ENCODE assay signal across 18 cellular contexts in the genomic region with DNA sequence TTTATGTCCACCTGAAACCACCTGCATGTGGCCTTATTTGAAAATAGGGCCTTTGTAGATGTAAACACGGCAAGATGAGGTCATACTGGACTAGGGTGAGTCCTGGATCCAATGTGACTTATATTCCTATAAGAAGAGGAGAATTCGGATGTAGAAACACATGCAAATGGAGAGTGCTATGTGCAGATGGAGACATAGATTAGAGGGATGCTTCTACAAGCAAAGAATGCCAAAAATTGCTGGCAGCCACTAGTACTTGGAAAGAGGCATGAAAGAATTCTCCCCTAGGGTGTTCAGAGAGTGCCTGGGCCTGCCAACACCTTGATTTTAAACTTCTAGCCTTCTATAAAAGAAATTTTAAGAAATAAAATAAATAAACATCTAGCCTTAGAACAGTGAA.
DNase-seq lines count a peak whose midpoint lies in the region; ATAC-seq lines count a peak whose summit lies in the region.
"Had no signal": no experiment of that assay in that cellular context is flagged by ENCODE, and none has a peak within 500 bp of the region (broad histone marks: within the 10 kb centered on the region; RNA-seq: fewer than 3 reads in every experiment).

No MANE protein-coding gene starts in this region.

- DNase-seq in DMS53 (lab: John Stamatoyannopoulos, UW), result peak; percentile 31
- DNase-seq in DMS53 treated with DMSO at 0.1 percent for 48 hours (lab: John Stamatoyannopoulos, UW; ENCODE audit: unreplicated experiment), result no peak
- peak; percentile 24 for DNase-seq in amniotic epithelial cell (ENCODE audit: low read depth)
- DNase-seq in fibroblast of peridontal ligament (ENCODE audit: extremely low read depth), result peak; percentile 61
- no peak for DNase-seq in NCI-H345 treated with DMSO at 0.1 percent for 48 hours (lab: John Stamatoyannopoulos, UW; ENCODE audit: unreplicated experiment)
- DNase-seq: activated CD4-positive, CD25-positive, alpha-beta regulatory T cell; activated CD8-positive, alpha-beta T cell treated with anti-CD3 and anti-CD28 coated beads, Interleukin-2, amount 10 ng/mL, durations not matched to agents 7 days and 5 days; CD4-positive, CD25-positive, alpha-beta regulatory T cell; endodermal cell; Karpas-422; left colon; NCI-H774; retina; stimulated activated CD4-positive, alpha-beta T cell treated with anti-CD3 and anti-CD28 coated beads, Interleukin-15, amount 100 ng/mL, for 24 hours; stimulated activated naive CD4-positive, alpha-beta T cell had no signal

- ATAC-seq in HG03139 (IDR thresholded peaks at IDR 0.05; ENCODE audit: unreplicated experiment) (no peak), HG03025 (IDR thresholded peaks at IDR 0.05; ENCODE audit: low FRiP score, unreplicated experiment) (no peak), GM21390 (IDR thresholded peaks at IDR 0.05; ENCODE audit: unreplicated experiment) (no peak)
- ATAC-seq: activated CD8-positive, alpha-beta T cell treated with anti-CD3 and anti-CD28 coated beads, Interleukin-2, amount 10 ng/mL, durations not matched to agents 7 days and 5 days; left colon had no signal

Comparison
In these comparisons a context has a peak if more than half of its experiments do, and no peak if none do; other contexts are left out.
1. DNase-seq: peak in DMS53 (single experiment), amniotic epithelial cell (single experiment) and fibroblast of peridontal ligament (single experiment); none in DMS53 treated with DMSO at 0.1 percent for 48 hours (single experiment) and NCI-H345 treated with DMSO at 0.1 percent for 48 hours (single experiment).